8 cellular contexts compared by ENCODE assay signal in genomic region chr15:71730277-71731144, GRCh38.
DNase-seq lines count a peak whose midpoint lies in the region; ATAC-seq and TF ChIP-seq lines count a peak whose summit lies in the region.

No MANE protein-coding gene starts in this region.

- intact Hi-C loops in stomach (cut with DNase I; ENCODE audit: low total_unique reads), result loop anchor here (10.0 kb wide), 1 partner anchor 276 kb away; no protein-coding TSS in a partner anchor

- DNase-seq in NCI-H524 (lab: John Stamatoyannopoulos, UW), result peak; percentile 30 to 67
- DNase-seq in NCI-H524 treated with DMSO at 0.1 percent for 48 hours (lab: John Stamatoyannopoulos, UW), result no peak
- peak; percentile 75 for DNase-seq in RPMI7951 (ENCODE audit: low read depth)
- peak; percentile 45 to 75 for DNase-seq in T47D (ENCODE audit: low read depth in 1 of 2, low spot score in 1 of 2)
- DNase-seq in kidney glomerular epithelial cell (lab: John Stamatoyannopoulos, UW), result peak; percentile 37
- peak; percentile 49 for DNase-seq in stomach

- no peak for TF ChIP-seq POLR2A in stomach (IDR thresholded peaks at IDR 0.05)

- ATAC-seq in HG03175 (IDR thresholded peaks at IDR 0.05; ENCODE audit: unreplicated experiment) (peak; percentile 41), HG03432 (IDR thresholded peaks at IDR 0.05; ENCODE audit: unreplicated experiment) (no peak)

- H3K9me3 ChIP-seq in stomach, result no peaks in the 10 kb centered on the region

- TF ChIP-seq EP300 in stomach (IDR thresholded peaks at IDR 0.05), result no peak

- peaks cover 5 to 21% (median 11%) of the 10 kb centered on the region in 4 donors for H3K4me1 ChIP-seq in stomach

- in situ Hi-C loops in T47D (cut with HindIII; ENCODE audit: low pct_unique_long_range_greater_than_20kb, low sequenced_read_pairs), result no loop called here

- peak overlapping the region in 1 of 5 donors; percentile 20 for H3K27ac ChIP-seq in stomach

- no peaks in the 10 kb centered on the region for H3K27me3 ChIP-seq in stomach

- peak in 5 of 7 experiments; percentile 65 to 80 (median 70) for TF ChIP-seq CTCF in stomach (IDR thresholded peaks at IDR 0.05)

- peaks cover 0 to 3% (median 0%) of the 10 kb centered on the region in 4 donors for H3K36me3 ChIP-seq in stomach

- 33 to 45% (median 36%) methylated on average over 15 of the region's 15 CpGs for WGBS in stomach, 5 donors

- no peak overlapping the region for H3K4me3 ChIP-seq in stomach
